1 cellular context compared by ENCODE assay signal in genomic region chr14:74085047-74085637, GRCh38.
TF ChIP-seq lines count a peak whose summit lies in the region.

No MANE protein-coding gene starts in this region.

TF ChIP-seq in HepG2, 621 proteins besides CTCF, POLR2A, EP300 and RAD21 (continued from another document):
- TF ChIP-seq, protein P1, sequence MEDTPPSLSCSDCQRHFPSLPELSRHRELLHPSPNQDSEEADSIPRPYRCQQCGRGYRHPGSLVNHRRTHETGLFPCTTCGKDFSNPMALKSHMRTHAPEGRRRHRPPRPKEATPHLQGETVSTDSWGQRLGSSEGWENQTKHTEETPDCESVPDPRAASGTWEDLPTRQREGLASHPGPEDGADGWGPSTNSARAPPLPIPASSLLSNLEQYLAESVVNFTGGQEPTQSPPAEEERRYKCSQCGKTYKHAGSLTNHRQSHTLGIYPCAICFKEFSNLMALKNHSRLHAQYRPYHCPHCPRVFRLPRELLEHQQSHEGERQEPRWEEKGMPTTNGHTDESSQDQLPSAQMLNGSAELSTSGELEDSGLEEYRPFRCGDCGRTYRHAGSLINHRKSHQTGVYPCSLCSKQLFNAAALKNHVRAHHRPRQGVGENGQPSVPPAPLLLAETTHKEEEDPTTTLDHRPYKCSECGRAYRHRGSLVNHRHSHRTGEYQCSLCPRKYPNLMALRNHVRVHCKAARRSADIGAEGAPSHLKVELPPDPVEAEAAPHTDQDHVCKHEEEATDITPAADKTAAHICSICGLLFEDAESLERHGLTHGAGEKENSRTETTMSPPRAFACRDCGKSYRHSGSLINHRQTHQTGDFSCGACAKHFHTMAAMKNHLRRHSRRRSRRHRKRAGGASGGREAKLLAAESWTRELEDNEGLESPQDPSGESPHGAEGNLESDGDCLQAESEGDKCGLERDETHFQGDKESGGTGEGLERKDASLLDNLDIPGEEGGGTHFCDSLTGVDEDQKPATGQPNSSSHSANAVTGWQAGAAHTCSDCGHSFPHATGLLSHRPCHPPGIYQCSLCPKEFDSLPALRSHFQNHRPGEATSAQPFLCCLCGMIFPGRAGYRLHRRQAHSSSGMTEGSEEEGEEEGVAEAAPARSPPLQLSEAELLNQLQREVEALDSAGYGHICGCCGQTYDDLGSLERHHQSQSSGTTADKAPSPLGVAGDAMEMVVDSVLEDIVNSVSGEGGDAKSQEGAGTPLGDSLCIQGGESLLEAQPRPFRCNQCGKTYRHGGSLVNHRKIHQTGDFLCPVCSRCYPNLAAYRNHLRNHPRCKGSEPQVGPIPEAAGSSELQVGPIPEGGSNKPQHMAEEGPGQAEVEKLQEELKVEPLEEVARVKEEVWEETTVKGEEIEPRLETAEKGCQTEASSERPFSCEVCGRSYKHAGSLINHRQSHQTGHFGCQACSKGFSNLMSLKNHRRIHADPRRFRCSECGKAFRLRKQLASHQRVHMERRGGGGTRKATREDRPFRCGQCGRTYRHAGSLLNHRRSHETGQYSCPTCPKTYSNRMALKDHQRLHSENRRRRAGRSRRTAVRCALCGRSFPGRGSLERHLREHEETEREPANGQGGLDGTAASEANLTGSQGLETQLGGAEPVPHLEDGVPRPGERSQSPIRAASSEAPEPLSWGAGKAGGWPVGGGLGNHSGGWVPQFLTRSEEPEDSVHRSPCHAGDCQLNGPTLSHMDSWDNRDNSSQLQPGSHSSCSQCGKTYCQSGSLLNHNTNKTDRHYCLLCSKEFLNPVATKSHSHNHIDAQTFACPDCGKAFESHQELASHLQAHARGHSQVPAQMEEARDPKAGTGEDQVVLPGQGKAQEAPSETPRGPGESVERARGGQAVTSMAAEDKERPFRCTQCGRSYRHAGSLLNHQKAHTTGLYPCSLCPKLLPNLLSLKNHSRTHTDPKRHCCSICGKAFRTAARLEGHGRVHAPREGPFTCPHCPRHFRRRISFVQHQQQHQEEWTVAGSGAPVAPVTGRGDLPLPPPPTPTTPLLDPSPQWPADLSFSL (CRISPR knock-in tag; IDR thresholded peaks at IDR 0.05), result no peak
- no peak for TF ChIP-seq UBTF (CRISPR knock-in tag; IDR thresholded peaks at IDR 0.05)
- 0 out of 2 replicates have a peak, but pooled peaks have one; percentile 36 for TF ChIP-seq ZNF142 (CRISPR knock-in tag; IDR thresholded peaks at IDR 0.05)
- peak; percentile 64 for TF ChIP-seq PHF20 (CRISPR knock-in tag; IDR thresholded peaks at IDR 0.05)
- TF ChIP-seq, protein P2, sequence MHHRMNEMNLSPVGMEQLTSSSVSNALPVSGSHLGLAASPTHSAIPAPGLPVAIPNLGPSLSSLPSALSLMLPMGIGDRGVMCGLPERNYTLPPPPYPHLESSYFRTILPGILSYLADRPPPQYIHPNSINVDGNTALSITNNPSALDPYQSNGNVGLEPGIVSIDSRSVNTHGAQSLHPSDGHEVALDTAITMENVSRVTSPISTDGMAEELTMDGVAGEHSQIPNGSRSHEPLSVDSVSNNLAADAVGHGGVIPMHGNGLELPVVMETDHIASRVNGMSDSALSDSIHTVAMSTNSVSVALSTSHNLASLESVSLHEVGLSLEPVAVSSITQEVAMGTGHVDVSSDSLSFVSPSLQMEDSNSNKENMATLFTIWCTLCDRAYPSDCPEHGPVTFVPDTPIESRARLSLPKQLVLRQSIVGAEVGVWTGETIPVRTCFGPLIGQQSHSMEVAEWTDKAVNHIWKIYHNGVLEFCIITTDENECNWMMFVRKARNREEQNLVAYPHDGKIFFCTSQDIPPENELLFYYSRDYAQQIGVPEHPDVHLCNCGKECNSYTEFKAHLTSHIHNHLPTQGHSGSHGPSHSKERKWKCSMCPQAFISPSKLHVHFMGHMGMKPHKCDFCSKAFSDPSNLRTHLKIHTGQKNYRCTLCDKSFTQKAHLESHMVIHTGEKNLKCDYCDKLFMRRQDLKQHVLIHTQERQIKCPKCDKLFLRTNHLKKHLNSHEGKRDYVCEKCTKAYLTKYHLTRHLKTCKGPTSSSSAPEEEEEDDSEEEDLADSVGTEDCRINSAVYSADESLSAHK (CRISPR knock-in tag; IDR thresholded peaks at IDR 0.05; ENCODE audit: borderline replicate concordance), result no peak
